ENCODE assay signal across 8 cellular contexts in the genomic region with DNA sequence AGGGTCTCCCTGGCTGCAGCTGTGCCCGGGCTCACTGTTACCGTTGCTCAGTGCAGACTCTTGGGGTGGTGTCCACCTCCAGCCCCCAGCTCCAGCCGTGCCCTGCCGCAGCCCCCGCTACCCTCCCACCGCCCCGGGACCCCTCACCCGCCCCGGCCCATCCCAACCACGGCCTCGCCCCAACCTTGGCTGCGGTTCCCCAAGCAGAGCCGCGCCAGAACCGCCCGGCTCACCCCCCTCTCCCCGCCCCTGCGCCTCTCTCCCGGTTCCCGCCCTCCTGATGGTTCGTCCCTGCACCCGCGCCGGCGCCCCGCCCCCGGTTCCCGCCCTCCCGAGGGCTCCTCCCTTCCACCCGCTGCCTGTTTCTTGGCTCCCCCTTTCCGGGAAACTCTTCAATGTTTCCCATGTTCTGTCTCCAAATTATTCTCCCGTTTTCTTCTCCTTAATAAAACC. TPM values are rescaled to one million over a fixed set of nuclear protein-coding genes. Genes with fewer than 3 reads are reported as not detected.
DNase-seq lines count a peak whose midpoint lies in the region; ATAC-seq and TF ChIP-seq lines count a peak whose summit lies in the region.

No MANE protein-coding gene starts in this region.

- TF ChIP-seq POLR2A in erythroblast (IDR thresholded peaks at IDR 0.05; ENCODE audit: low read length): no peak

- H3K4me1 ChIP-seq in CD4-positive, alpha-beta memory T cell (ENCODE audit: insufficient read depth, low read length): peaks cover 14% of the 10 kb centered on the region
- H3K4me1 ChIP-seq in mucosa of descending colon (ENCODE audit: low read depth): peaks cover 21% of the 10 kb centered on the region

- no peaks in the 10 kb centered on the region for H3K27me3 ChIP-seq in CD4-positive, alpha-beta memory T cell (ENCODE audit: insufficient read depth, low read length)

- peak overlapping the region in 2 of 7 donors; percentile 60 to 78 for H3K27ac Mint-ChIP-seq in CD4-positive, alpha-beta memory T cell
- H3K27ac Mint-ChIP-seq in activated CD8-positive, alpha-beta memory T cell treated with anti-CD3 and anti-CD28 coated beads, Interleukin-2, amount 10 ng/mL, durations not matched to agents 7 days and 5 days: no peak overlapping the region

- H3K4me3 ChIP-seq in CD4-positive, alpha-beta memory T cell (ENCODE audit: low read length in 2 of 2): peak overlapping the region in 1 of 2 donors; percentile 13
- H3K4me3 ChIP-seq in mucosa of descending colon: no peak overlapping the region

- ATAC-seq in activated CD8-positive, alpha-beta memory T cell treated with anti-CD3 and anti-CD28 coated beads, Interleukin-2, amount 10 ng/mL, durations not matched to agents 7 days and 5 days: peak; percentile 80
- peak; percentile 89 for ATAC-seq in mucosa of descending colon

- no peak for DNase-seq in CD4-positive, alpha-beta memory T cell
- peak; percentile 67 for DNase-seq in HCEC 1CT
- peak; percentile 79 for DNase-seq in NCI-H345 (lab: John Stamatoyannopoulos, UW)
- peak; percentile 55 for DNase-seq in activated CD8-positive, alpha-beta memory T cell treated with anti-CD3 and anti-CD28 coated beads, Interleukin-2, amount 10 ng/mL, durations not matched to agents 7 days and 5 days
- DNase-seq in erythroblast (lab: John Stamatoyannopoulos, UW): peak; percentile 73 to 80
- peak; percentile 86 to 92 (median 89) for DNase-seq in mucosa of descending colon
- DNase-seq in stimulated activated CD8-positive, alpha-beta memory T cell treated with anti-CD3 and anti-CD28 coated beads, Interleukin-4, amount 100 ng/mL, for 24 hours (ENCODE audit: low read depth): peak; percentile 58
- DNase-seq in cortex of kidney (lab: John Stamatoyannopoulos, UW): no peak

- H3K4me3 Mint-ChIP-seq in CD4-positive, alpha-beta memory T cell: peak overlapping the region; percentile 46 to 86 (median 69)
- peak overlapping the region; percentile 62 for H3K4me3 Mint-ChIP-seq in activated CD8-positive, alpha-beta memory T cell treated with anti-CD3 and anti-CD28 coated beads, Interleukin-2, amount 10 ng/mL, durations not matched to agents 7 days and 5 days

- H3K27me3 Mint-ChIP-seq in CD4-positive, alpha-beta memory T cell: peaks cover 15 to 22% of the 10 kb centered on the region in 2 donors
- peaks cover 24% of the 10 kb centered on the region for H3K27me3 Mint-ChIP-seq in activated CD8-positive, alpha-beta memory T cell treated with anti-CD3 and anti-CD28 coated beads, Interleukin-2, amount 10 ng/mL, durations not matched to agents 7 days and 5 days

- CTCF ChIA-PET in CD4-positive, alpha-beta memory T cell (lab: Charles Lee; ENCODE audit: partially characterized antibody): no interaction called here
- CTCF ChIA-PET in activated CD8-positive, alpha-beta memory T cell treated with anti-CD3 and anti-CD28 coated beads, Interleukin-2, amount 10 ng/mL, durations not matched to agents 7 days and 5 days (lab: Charles Lee): interaction anchor here (1.7 kb wide), 1 partner anchor 39 kb away, joined by 4 read pairs; no protein-coding TSS in a partner anchor

- peaks cover 0 to 2% (median 0%) of the 10 kb centered on the region in 8 donors for H3K9me3 Mint-ChIP-seq in CD4-positive, alpha-beta memory T cell
- H3K9me3 Mint-ChIP-seq in activated CD8-positive, alpha-beta memory T cell treated with anti-CD3 and anti-CD28 coated beads, Interleukin-2, amount 10 ng/mL, durations not matched to agents 7 days and 5 days (ENCODE audit: low read depth): no peaks in the 10 kb centered on the region

- intact Hi-C loops in CD4-positive, alpha-beta memory T cell (cut with micrococcal nuclease): no loop called here
- intact Hi-C loops in mucosa of descending colon (cut with DNase I, micrococcal nuclease): no loop called here

- POLR2A ChIA-PET in CD4-positive, alpha-beta memory T cell (lab: Charles Lee; ENCODE audit: partially characterized antibody): no interaction called here

- no peaks in the 10 kb centered on the region for H3K36me3 ChIP-seq in CD4-positive, alpha-beta memory T cell (ENCODE audit: insufficient read depth, low read length)
- no peaks in the 10 kb centered on the region for H3K36me3 ChIP-seq in mucosa of descending colon (ENCODE audit: low read depth)

- no peaks in the 10 kb centered on the region for H3K9me3 ChIP-seq in CD4-positive, alpha-beta memory T cell (ENCODE audit: control insufficient read depth in 1 of 2, low read length in 2 of 2)
- no peaks in the 10 kb centered on the region for H3K9me3 ChIP-seq in mucosa of descending colon

- no peak for TF ChIP-seq CTCF in mucosa of descending colon (IDR thresholded peaks at IDR 0.05)

- H3K27ac ChIP-seq in CD4-positive, alpha-beta memory T cell (ENCODE audit: low read depth, low read length): no peak overlapping the region

- H3K36me3 Mint-ChIP-seq in CD4-positive, alpha-beta memory T cell: peaks cover 0 to 4% of the 10 kb centered on the region in 2 donors
- peaks cover 1% of the 10 kb centered on the region for H3K36me3 Mint-ChIP-seq in activated CD8-positive, alpha-beta memory T cell treated with anti-CD3 and anti-CD28 coated beads, Interleukin-2, amount 10 ng/mL, durations not matched to agents 7 days and 5 days

- peaks cover 5 to 13% (median 8%) of the 10 kb centered on the region in 4 donors for H3K4me1 Mint-ChIP-seq in CD4-positive, alpha-beta memory T cell
- peaks cover 16% of the 10 kb centered on the region for H3K4me1 Mint-ChIP-seq in activated CD8-positive, alpha-beta memory T cell treated with anti-CD3 and anti-CD28 coated beads, Interleukin-2, amount 10 ng/mL, durations not matched to agents 7 days and 5 days

RNA-seq across cellular contexts. Expression of a gene that starts 40.3 kb away (rescaled TPM):
- total RNA-seq in CD4-positive, alpha-beta memory T cell: 100 to 1,000 TPM; 127 to 140 TPM
- polyA plus RNA-seq in CD4-positive, alpha-beta memory T cell: 10 to 100 TPM; 53.0 to 63.2 TPM
- 100 to 1,000 TPM; 120 to 143 TPM for total RNA-seq in activated CD8-positive, alpha-beta memory T cell treated with anti-CD3 and anti-CD28 coated beads, Interleukin-2, amount 10 ng/mL, durations not matched to agents 7 days and 5 days
- 100 to 1,000 TPM; 120 to 157 (median 155) TPM for total RNA-seq in mucosa of descending colon

Comparison
In these comparisons a context has a peak if more than half of its experiments do, and no peak if none do; other contexts are left out.
1. DNase-seq: peak in HCEC 1CT (single experiment), NCI-H345 (single experiment), activated CD8-positive, alpha-beta memory T cell treated with anti-CD3 and anti-CD28 coated beads, Interleukin-2, amount 10 ng/mL, durations not matched to agents 7 days and 5 days (single experiment), erythroblast (2 of 2), mucosa of descending colon (3 of 3) and stimulated activated CD8-positive, alpha-beta memory T cell treated with anti-CD3 and anti-CD28 coated beads, Interleukin-4, amount 100 ng/mL, for 24 hours (single experiment); none in CD4-positive, alpha-beta memory T cell (0 of 5) and cortex of kidney (single experiment).